Comparison of ENCODE assay signal across 25 cellular contexts in genomic region chr2:38066415-38066814, GRCh38. TPM values are rescaled to one million over a fixed set of nuclear protein-coding genes. Genes with fewer than 3 reads are reported as not detected.
DNase-seq lines count a peak whose midpoint lies in the region; ATAC-seq, FAIRE-seq and TF ChIP-seq lines count a peak whose summit lies in the region.
"Had no signal": no experiment of that assay in that cellular context is flagged by ENCODE, and none has a peak within 500 bp of the region (broad histone marks: within the 10 kb centered on the region; RNA-seq: fewer than 3 reads in every experiment).

No MANE protein-coding gene starts in this region.

- H3K27ac Mint-ChIP-seq in nephron progenitor cell: peak overlapping the region; percentile 44
- H3K27ac Mint-ChIP-seq: CD4-positive, alpha-beta memory T cell had no signal

- no peaks in the 10 kb centered on the region for H3K27me3 ChIP-seq in upper lobe of right lung
- H3K27me3 ChIP-seq: BLaER1 treated with 17β-estradiol and CSF1 and Interleukin-3, amounts not matched to agents 10 nM and 100 nM had no signal

- no peak for TF ChIP-seq CTCF in choroid plexus epithelial cell (conservative IDR thresholded peaks at IDR 0.05; ENCODE audit: low read depth, low read length)
- no peak for TF ChIP-seq CTCF in nephron progenitor cell (IDR thresholded peaks at IDR 0.05)
- TF ChIP-seq CTCF in upper lobe of right lung (IDR thresholded peaks at IDR 0.05): no peak

- no peak overlapping the region for H3K4me3 Mint-ChIP-seq in nephron progenitor cell
- H3K4me3 Mint-ChIP-seq: CD4-positive, alpha-beta memory T cell had no signal

- H3K4me1 ChIP-seq in upper lobe of right lung: peaks cover 17% of the 10 kb centered on the region
- H3K4me1 ChIP-seq: BLaER1 treated with 17β-estradiol and CSF1 and Interleukin-3, amounts not matched to agents 10 nM and 100 nM; Caco-2 had no signal

- ATAC-seq in Right ventricle myocardium inferior (peak; percentile 37), upper lobe of right lung (no peak)
- ATAC-seq: PC-3 had no signal

- no peaks in the 10 kb centered on the region for H3K36me3 Mint-ChIP-seq in nephron progenitor cell (ENCODE audit: low read depth)
- H3K36me3 Mint-ChIP-seq: CD4-positive, alpha-beta memory T cell had no signal

- H3K4me1 Mint-ChIP-seq in nephron progenitor cell: peaks cover 33% of the 10 kb centered on the region
- H3K4me1 Mint-ChIP-seq: CD4-positive, alpha-beta memory T cell had no signal

- no peaks in the 10 kb centered on the region for H3K9me3 ChIP-seq in upper lobe of right lung
- H3K9me3 ChIP-seq: BLaER1 treated with 17β-estradiol and CSF1 and Interleukin-3, amounts not matched to agents 10 nM and 100 nM; Caco-2 had no signal

- H3K9me3 Mint-ChIP-seq in nephron progenitor cell: no peaks in the 10 kb centered on the region

- H3K36me3 ChIP-seq in upper lobe of right lung: no peaks in the 10 kb centered on the region
- H3K36me3 ChIP-seq: BLaER1 treated with 17β-estradiol and CSF1 and Interleukin-3, amounts not matched to agents 10 nM and 100 nM had no signal

- H3K4me3 ChIP-seq in choroid plexus epithelial cell (ENCODE audit: low read depth, low read length) (peak overlapping the region; percentile 20), upper lobe of right lung (no peak overlapping the region)
- H3K4me3 ChIP-seq: BLaER1 treated with 17β-estradiol and CSF1 and Interleukin-3, amounts not matched to agents 10 nM and 100 nM had no signal

- H3K27ac ChIP-seq in upper lobe of right lung: peak overlapping the region; percentile 3
- H3K27ac ChIP-seq: BLaER1 treated with 17β-estradiol and CSF1 and Interleukin-3, amounts not matched to agents 10 nM and 100 nM had no signal

- H3K27me3 Mint-ChIP-seq in nephron progenitor cell (ENCODE audit: low read depth, poor library complexity): peaks cover 13% of the 10 kb centered on the region

- DNase-seq in Right ventricle myocardium inferior (ENCODE audit: missing footprints) (no peak), cardiac septum (ENCODE audit: low spot score) (no peak), choroid plexus epithelial cell (ENCODE audit: low read depth) (peak; percentile 34), nephron progenitor cell (no peak), upper lobe of right lung (no peak), amniotic stem cell (lab: John Stamatoyannopoulos, UW) (no peak), RCC 7860 (ENCODE audit: low spot score) (no peak), NOMO-1 treated with dmso at 0.1 percent for 144 hours (lab: John Stamatoyannopoulos, UW; ENCODE audit: unreplicated experiment) (no peak)
- DNase-seq: 8988T; Caco-2; CD4-positive, alpha-beta memory T cell; DMS 273 treated with DMSO at 0.1 percent for 48 hours; DND-41; Karpas-422; NCI-H1417; NCI-H1694 treated with DMSO at 0.1 percent for 48 hours; NCI-H2081 treated with DMSO at 0.1 percent for 48 hours; NCI-H446 treated with DMSO at 0.1 percent for 48 hours; NCI-H526 treated with DMSO at 0.1 percent for 48 hours; PC-3; RPMI8226; SIG-M5 had no signal

- FAIRE-seq in RCC 7860 (lab: Jason Lieb, UNC): no peak
- FAIRE-seq: GM12892, GM19239 had no signal

- intact Hi-C loops in Right ventricle myocardium inferior (cut with DNase I): no loop called here
- intact Hi-C loops in cardiac septum (cut with DNase I): no loop called here
- intact Hi-C loops in upper lobe of right lung (cut with DNase I): no loop called here

RNA-seq across cellular contexts. Expression of gene CYP1B1, which starts 9.5 kb away (rescaled TPM):
- total RNA-seq in Right ventricle myocardium inferior (19.6 TPM), cardiac septum (92.7 TPM), upper lobe of right lung (69.4 TPM)
